In the genomic region with DNA sequence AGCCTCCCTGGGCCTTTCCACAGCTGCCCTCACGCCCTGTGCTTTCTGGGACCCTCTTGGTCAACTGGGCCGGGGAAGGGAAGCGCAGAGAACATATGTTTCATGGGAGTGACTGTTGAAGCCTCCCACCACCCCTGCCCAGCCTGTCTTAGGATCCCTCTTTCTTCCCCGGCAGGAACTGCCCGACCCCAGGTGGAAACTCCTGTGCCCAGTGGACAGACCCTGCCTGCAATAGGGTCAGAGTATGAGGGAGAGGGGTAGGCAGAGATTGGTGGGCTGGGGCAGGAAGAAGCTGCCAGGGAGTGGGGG, we compare ENCODE assay signal across 8 cellular contexts. TPM values are rescaled to one million over a fixed set of nuclear protein-coding genes. Genes with fewer than 3 reads are reported as not detected.
DNase-seq lines count a peak whose midpoint lies in the region; ATAC-seq lines count a peak whose summit lies in the region.

No MANE protein-coding gene starts in this region.

- peaks cover 28 to 34% of the 10 kb centered on the region in 2 donors for H3K4me1 Mint-ChIP-seq in immature natural killer cell
- peaks cover 43% of the 10 kb centered on the region for H3K4me1 Mint-ChIP-seq in stimulated activated naive CD8-positive, alpha-beta T cell treated with anti-CD3 and anti-CD28 coated beads, Interleukin-15, amount 100 ng/mL, for 72 hours

- peak overlapping the region; percentile 95 for H3K27ac ChIP-seq in HUES48 (ENCODE audit: low read depth, low read length)

- H3K9ac ChIP-seq in HUES48 (ENCODE audit: low read depth, low read length), result peak overlapping the region; percentile 51

- H3K9me3 ChIP-seq in HUES48 (ENCODE audit: control insufficient read depth, insufficient read depth, low read length), result no peaks in the 10 kb centered on the region

- no peak for ATAC-seq in activated naive CD4-positive, alpha-beta T cell treated with anti-CD3 and anti-CD28 coated beads, Interleukin-2, amount 50 U/mL, for 72 hours
- ATAC-seq in stimulated activated naive CD8-positive, alpha-beta T cell treated with anti-CD3 and anti-CD28 coated beads, Interleukin-15, amount 100 ng/mL, for 72 hours, result no peak
- no peak for ATAC-seq in GM18909 (IDR thresholded peaks at IDR 0.05; ENCODE audit: poor library complexity, unreplicated experiment)
- ATAC-seq in GM19463 (IDR thresholded peaks at IDR 0.05; ENCODE audit: unreplicated experiment), result no peak

- peaks cover 27% of the 10 kb centered on the region for H3K4me1 ChIP-seq in HUES48 (ENCODE audit: control insufficient read depth, insufficient read depth, low read length)

- peak overlapping the region; percentile 44 to 93 for H3K27ac Mint-ChIP-seq in activated naive CD4-positive, alpha-beta T cell treated with anti-CD3 and anti-CD28 coated beads, Interleukin-2, amount 50 U/mL, for 72 hours
- H3K27ac Mint-ChIP-seq in immature natural killer cell, result peak overlapping the region; percentile 86 to 97 (median 96)
- peak overlapping the region; percentile 93 to 94 for H3K27ac Mint-ChIP-seq in stimulated activated naive CD8-positive, alpha-beta T cell treated with anti-CD3 and anti-CD28 coated beads, Interleukin-15, amount 100 ng/mL, for 72 hours

- H3K9me3 Mint-ChIP-seq in activated naive CD4-positive, alpha-beta T cell treated with anti-CD3 and anti-CD28 coated beads, Interleukin-2, amount 50 U/mL, for 72 hours, result no peaks in the 10 kb centered on the region
- no peaks in the 10 kb centered on the region for H3K9me3 Mint-ChIP-seq in immature natural killer cell
- no peaks in the 10 kb centered on the region for H3K9me3 Mint-ChIP-seq in stimulated activated naive CD8-positive, alpha-beta T cell treated with anti-CD3 and anti-CD28 coated beads, Interleukin-15, amount 100 ng/mL, for 72 hours

- H3K36me3 Mint-ChIP-seq in activated naive CD4-positive, alpha-beta T cell treated with anti-CD3 and anti-CD28 coated beads, Interleukin-2, amount 50 U/mL, for 72 hours, result no peaks in the 10 kb centered on the region
- no peaks in the 10 kb centered on the region for H3K36me3 Mint-ChIP-seq in immature natural killer cell

- no peaks in the 10 kb centered on the region for H3K27me3 ChIP-seq in HUES48 (ENCODE audit: control insufficient read depth, insufficient read depth, low read length)

- H3K36me3 ChIP-seq in HUES48 (ENCODE audit: control insufficient read depth, insufficient read depth, low read length), result peaks cover 9% of the 10 kb centered on the region; the same call in 1 of the 2 replicates

- peaks cover 3 to 8% (median 6%) of the 10 kb centered on the region in 3 donors for H3K27me3 Mint-ChIP-seq in immature natural killer cell (ENCODE audit: low read depth in 3 of 3)
- H3K27me3 Mint-ChIP-seq in stimulated activated naive CD8-positive, alpha-beta T cell treated with anti-CD3 and anti-CD28 coated beads, Interleukin-15, amount 100 ng/mL, for 72 hours, result no peaks in the 10 kb centered on the region

- DNase-seq in activated naive CD4-positive, alpha-beta T cell treated with anti-CD3 and anti-CD28 coated beads, Interleukin-2, amount 50 U/mL, for 72 hours (ENCODE audit: low spot score in 2 of 2), result no peak
- DNase-seq in immature natural killer cell (no peak), H4 (ENCODE audit: low spot score) (no peak)
- DNase-seq in stimulated activated naive CD8-positive, alpha-beta T cell treated with anti-CD3 and anti-CD28 coated beads, Interleukin-15, amount 100 ng/mL, for 72 hours, result no peak
- DNase-seq in stimulated activated CD4-positive, alpha-beta T cell treated with anti-CD3 and anti-CD28 coated beads, Interleukin-12 subunit alpha, Interleukin-12 subunit beta, amount 100 ng/mL, for 4 hours, result no peak

- peak overlapping the region; percentile 27 to 89 (median 86) for H3K4me3 Mint-ChIP-seq in immature natural killer cell
- peak overlapping the region; percentile 84 to 88 for H3K4me3 Mint-ChIP-seq in stimulated activated naive CD8-positive, alpha-beta T cell treated with anti-CD3 and anti-CD28 coated beads, Interleukin-15, amount 100 ng/mL, for 72 hours

- no peak overlapping the region for H3K4me3 ChIP-seq in HUES48 (ENCODE audit: low read depth, low read length)

RNA-seq across cellular contexts. Expression of a gene that starts 10.5 kb away (rescaled TPM):
- total RNA-seq in activated naive CD4-positive, alpha-beta T cell treated with anti-CD3 and anti-CD28 coated beads, Interleukin-2, amount 50 U/mL, for 72 hours, result 1 to 10 TPM; 6.0 to 6.3 TPM
- 1 to 10 TPM; 1.9 to 7.4 (median 5.6) TPM for polyA plus RNA-seq in immature natural killer cell
- total RNA-seq in H4 (2014; rRNA removed; shearing (Covaris generic)), result 5.8 and 10.7 TPM in 2 replicates

RNA-seq across cellular contexts. Expression of a gene that starts 23.9 kb away (rescaled TPM):
- total RNA-seq in activated naive CD4-positive, alpha-beta T cell treated with anti-CD3 and anti-CD28 coated beads, Interleukin-2, amount 50 U/mL, for 72 hours, result 10 to 100 TPM; 50.9 to 93.3 TPM
- polyA plus RNA-seq in immature natural killer cell, result 1 to 10 TPM; 1.1 to 7.2 (median 3.0) TPM
- total RNA-seq in H4 (2014; rRNA removed; shearing (Covaris generic)), result 4.9 and 6.5 TPM in 2 replicates

RNA-seq across cellular contexts. Expression of a gene that starts 36.7 kb away (rescaled TPM):
- 10 to 100 TPM; 12.9 to 18.9 TPM for total RNA-seq in activated naive CD4-positive, alpha-beta T cell treated with anti-CD3 and anti-CD28 coated beads, Interleukin-2, amount 50 U/mL, for 72 hours
- polyA plus RNA-seq in immature natural killer cell, result 10 to 100 TPM in 2 of 3 donors, 1 to 10 TPM in 1; 7.9 to 11.2 (median 10.4) TPM
- 2.1 and 2.6 TPM in 2 replicates for total RNA-seq in H4 (2014; rRNA removed; shearing (Covaris generic))

RNA-seq across cellular contexts. Expression of a gene that starts 39.9 kb away (rescaled TPM):
- 1 to 10 TPM; 3.9 to 7.7 TPM for total RNA-seq in activated naive CD4-positive, alpha-beta T cell treated with anti-CD3 and anti-CD28 coated beads, Interleukin-2, amount 50 U/mL, for 72 hours
- polyA plus RNA-seq in immature natural killer cell, result under 1 TPM in 1 of 3 donors, not detected in 2; 0.75 TPM
- total RNA-seq in H4 (2014; rRNA removed; shearing (Covaris generic)), result 21.0 and 157 TPM in 2 replicates

RNA-seq across cellular contexts. Expression of a gene that starts 49.5 kb away (rescaled TPM):
- 100 to 1,000 TPM; 221 to 735 TPM for total RNA-seq in activated naive CD4-positive, alpha-beta T cell treated with anti-CD3 and anti-CD28 coated beads, Interleukin-2, amount 50 U/mL, for 72 hours
- polyA plus RNA-seq in immature natural killer cell, result 10 to 100 TPM; 17.6 to 66.7 (median 25.3) TPM
- total RNA-seq in H4 (2014; rRNA removed; shearing (Covaris generic)), result 4.4 and 6.7 TPM in 2 replicates
